In the genomic region with DNA sequence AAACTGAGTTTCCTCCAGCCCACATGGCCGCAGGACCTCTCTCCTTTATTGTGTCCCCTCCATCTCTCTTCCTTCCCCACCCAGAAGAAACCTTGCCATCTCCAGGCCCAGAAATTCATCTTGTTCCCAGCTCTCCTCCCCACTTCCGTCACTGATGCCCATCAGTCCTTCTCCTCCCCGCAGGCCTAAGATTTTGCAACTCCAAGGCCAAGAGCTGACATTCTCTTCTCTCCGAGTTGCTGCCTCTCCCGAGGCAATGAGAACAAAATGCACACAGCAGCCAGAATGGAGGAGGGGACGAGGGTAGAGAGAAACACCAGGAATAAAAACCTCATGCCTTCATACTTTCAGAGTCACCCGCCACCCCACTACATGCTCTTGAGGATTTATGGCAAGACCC, we compare ENCODE assay signal across 1 cellular context.
TF ChIP-seq lines count a peak whose summit lies in the region.

No MANE protein-coding gene starts in this region.

TF ChIP-seq in H1, 55 proteins besides CTCF, POLR2A, EP300 and RAD21:
- TF ChIP-seq RFX5 (IDR thresholded peaks at IDR 0.05; ENCODE audit: borderline replicate concordance, low read depth, low read length) (no peak), CHD2 (IDR thresholded peaks at IDR 0.05; ENCODE audit: low read length) (no peak), SP2 (IDR thresholded peaks at IDR 0.05; ENCODE audit: low read length) (no peak), SP4 (IDR thresholded peaks at IDR 0.05; ENCODE audit: low read length) (no peak), TAF7 (optimal IDR thresholded peaks at IDR 0.05; ENCODE audit: borderline replicate concordance, low read depth, low read length) (no peak), NRF1 (IDR thresholded peaks at IDR 0.05; ENCODE audit: low read depth, low read length) (no peak), SIN3A (conservative IDR thresholded peaks at IDR 0.05 in 1 of 2, IDR thresholded peaks at IDR 0.05 in 1 of 2; ENCODE audit: low read depth in 1 of 2, low read length in 2 of 2) (no peak), BACH1 (IDR thresholded peaks at IDR 0.05; ENCODE audit: low read length) (no peak), GTF2F1 (IDR thresholded peaks at IDR 0.05; ENCODE audit: borderline replicate concordance, low read depth, low read length) (no peak), EGR1 (IDR thresholded peaks at IDR 0.05; ENCODE audit: borderline replicate concordance, low read depth, low read length) (no peak), JUND (IDR thresholded peaks at IDR 0.05; ENCODE audit: low read length) (no peak), CTBP2 (IDR thresholded peaks at IDR 0.05; ENCODE audit: borderline replicate concordance, insufficient read depth, insufficient read length, low read length) (no peak), BCL11A (IDR thresholded peaks at IDR 0.05; ENCODE audit: low read depth in 2 of 2, low read length in 2 of 2) (no peak)
- TF ChIP-seq, protein P1, sequence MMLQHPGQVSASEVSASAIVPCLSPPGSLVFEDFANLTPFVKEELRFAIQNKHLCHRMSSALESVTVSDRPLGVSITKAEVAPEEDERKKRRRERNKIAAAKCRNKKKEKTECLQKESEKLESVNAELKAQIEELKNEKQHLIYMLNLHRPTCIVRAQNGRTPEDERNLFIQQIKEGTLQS (IDR thresholded peaks at IDR 0.05; ENCODE audit: insufficient read depth, low read depth, low read length), result no peak
- TF ChIP-seq, protein P2, sequence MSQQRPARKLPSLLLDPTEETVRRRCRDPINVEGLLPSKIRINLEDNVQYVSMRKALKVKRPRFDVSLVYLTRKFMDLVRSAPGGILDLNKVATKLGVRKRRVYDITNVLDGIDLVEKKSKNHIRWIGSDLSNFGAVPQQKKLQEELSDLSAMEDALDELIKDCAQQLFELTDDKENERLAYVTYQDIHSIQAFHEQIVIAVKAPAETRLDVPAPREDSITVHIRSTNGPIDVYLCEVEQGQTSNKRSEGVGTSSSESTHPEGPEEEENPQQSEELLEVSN (IDR thresholded peaks at IDR 0.05), result no peak
TF ChIP-seq in H1: peak in this region for 0.
